1 cellular context compared by ENCODE assay signal in the genomic region with DNA sequence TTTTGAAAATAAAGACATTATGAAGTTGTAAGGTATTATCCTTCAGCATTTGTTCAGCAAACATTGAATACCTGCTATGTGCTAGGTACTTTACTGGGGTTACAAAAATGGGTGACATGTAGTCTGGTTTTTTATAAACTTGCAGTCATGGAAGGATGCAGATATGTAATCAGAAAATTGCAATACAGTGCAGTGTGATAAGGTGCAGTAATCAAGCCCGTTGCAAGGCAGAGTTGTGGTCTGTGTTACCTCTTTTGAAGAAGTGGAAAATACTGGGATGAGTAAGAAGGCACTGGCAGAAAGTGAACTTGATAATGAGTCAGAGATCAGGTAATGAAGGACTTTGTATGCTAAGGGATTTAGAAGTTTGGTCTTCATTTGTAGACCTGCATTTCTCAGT.
TF ChIP-seq lines count a peak whose summit lies in the region.

No MANE protein-coding gene starts in this region.

TF ChIP-seq in SK-N-SH, 30 proteins besides CTCF, POLR2A, EP300 and RAD21:
- TF ChIP-seq TCF12 (IDR thresholded peaks at IDR 0.05): no peak
- no peak for TF ChIP-seq POLR2AphosphoS5 (IDR thresholded peaks at IDR 0.05; ENCODE audit: low read depth, low read length)
- no peak for TF ChIP-seq JUND (IDR thresholded peaks at IDR 0.05)
- TF ChIP-seq, protein P1, sequence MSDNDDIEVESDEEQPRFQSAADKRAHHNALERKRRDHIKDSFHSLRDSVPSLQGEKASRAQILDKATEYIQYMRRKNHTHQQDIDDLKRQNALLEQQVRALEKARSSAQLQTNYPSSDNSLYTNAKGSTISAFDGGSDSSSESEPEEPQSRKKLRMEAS (IDR thresholded peaks at IDR 0.05; ENCODE audit: low read depth): no peak
- TF ChIP-seq GATA2 (CRISPR knock-in tag; IDR thresholded peaks at IDR 0.05): no peak
- TF ChIP-seq, protein P2, sequence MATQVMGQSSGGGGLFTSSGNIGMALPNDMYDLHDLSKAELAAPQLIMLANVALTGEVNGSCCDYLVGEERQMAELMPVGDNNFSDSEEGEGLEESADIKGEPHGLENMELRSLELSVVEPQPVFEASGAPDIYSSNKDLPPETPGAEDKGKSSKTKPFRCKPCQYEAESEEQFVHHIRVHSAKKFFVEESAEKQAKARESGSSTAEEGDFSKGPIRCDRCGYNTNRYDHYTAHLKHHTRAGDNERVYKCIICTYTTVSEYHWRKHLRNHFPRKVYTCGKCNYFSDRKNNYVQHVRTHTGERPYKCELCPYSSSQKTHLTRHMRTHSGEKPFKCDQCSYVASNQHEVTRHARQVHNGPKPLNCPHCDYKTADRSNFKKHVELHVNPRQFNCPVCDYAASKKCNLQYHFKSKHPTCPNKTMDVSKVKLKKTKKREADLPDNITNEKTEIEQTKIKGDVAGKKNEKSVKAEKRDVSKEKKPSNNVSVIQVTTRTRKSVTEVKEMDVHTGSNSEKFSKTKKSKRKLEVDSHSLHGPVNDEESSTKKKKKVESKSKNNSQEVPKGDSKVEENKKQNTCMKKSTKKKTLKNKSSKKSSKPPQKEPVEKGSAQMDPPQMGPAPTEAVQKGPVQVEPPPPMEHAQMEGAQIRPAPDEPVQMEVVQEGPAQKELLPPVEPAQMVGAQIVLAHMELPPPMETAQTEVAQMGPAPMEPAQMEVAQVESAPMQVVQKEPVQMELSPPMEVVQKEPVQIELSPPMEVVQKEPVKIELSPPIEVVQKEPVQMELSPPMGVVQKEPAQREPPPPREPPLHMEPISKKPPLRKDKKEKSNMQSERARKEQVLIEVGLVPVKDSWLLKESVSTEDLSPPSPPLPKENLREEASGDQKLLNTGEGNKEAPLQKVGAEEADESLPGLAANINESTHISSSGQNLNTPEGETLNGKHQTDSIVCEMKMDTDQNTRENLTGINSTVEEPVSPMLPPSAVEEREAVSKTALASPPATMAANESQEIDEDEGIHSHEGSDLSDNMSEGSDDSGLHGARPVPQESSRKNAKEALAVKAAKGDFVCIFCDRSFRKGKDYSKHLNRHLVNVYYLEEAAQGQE (IDR thresholded peaks at IDR 0.05; ENCODE audit: low read depth, low read length): no peak
- no peak for TF ChIP-seq RXRA (IDR thresholded peaks at IDR 0.05; ENCODE audit: borderline replicate concordance, low read depth)
- TF ChIP-seq, protein P3, sequence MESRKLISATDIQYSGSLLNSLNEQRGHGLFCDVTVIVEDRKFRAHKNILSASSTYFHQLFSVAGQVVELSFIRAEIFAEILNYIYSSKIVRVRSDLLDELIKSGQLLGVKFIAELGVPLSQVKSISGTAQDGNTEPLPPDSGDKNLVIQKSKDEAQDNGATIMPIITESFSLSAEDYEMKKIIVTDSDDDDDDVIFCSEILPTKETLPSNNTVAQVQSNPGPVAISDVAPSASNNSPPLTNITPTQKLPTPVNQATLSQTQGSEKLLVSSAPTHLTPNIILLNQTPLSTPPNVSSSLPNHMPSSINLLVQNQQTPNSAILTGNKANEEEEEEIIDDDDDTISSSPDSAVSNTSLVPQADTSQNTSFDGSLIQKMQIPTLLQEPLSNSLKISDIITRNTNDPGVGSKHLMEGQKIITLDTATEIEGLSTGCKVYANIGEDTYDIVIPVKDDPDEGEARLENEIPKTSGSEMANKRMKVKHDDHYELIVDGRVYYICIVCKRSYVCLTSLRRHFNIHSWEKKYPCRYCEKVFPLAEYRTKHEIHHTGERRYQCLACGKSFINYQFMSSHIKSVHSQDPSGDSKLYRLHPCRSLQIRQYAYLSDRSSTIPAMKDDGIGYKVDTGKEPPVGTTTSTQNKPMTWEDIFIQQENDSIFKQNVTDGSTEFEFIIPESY (IDR thresholded peaks at IDR 0.05; ENCODE audit: borderline replicate concordance, low read depth): no peak
- no peak for TF ChIP-seq RFX5 (IDR thresholded peaks at IDR 0.05; ENCODE audit: low read length)
- TF ChIP-seq TAF1 (IDR thresholded peaks at IDR 0.05; ENCODE audit: borderline replicate concordance, low read depth, low read length): no peak
- no peak for TF ChIP-seq GABPA (IDR thresholded peaks at IDR 0.05; ENCODE audit: low read depth)
- TF ChIP-seq YY1 (IDR thresholded peaks at IDR 0.05; ENCODE audit: low read depth): no peak
